In the genomic region with DNA sequence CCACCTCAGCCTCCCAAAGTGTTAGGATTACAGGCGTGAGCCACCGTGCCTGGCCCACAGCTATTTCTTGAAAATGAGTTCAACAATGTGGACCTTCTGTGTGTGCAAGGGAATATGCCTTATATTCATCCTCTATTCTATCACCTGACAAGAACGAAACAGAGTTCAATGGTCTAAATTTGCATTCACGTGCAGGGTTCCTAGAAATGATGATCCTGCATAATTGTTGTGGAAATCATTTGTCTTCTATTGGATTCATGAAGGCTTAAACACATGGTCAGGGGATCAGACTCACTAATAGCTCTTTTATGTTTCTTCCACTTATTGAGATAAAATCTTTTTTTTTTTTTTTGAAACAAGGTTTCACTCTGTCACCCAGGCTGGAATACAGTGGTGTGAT, we compare ENCODE assay signal across 28 cellular contexts.
"Had no signal": no experiment of that assay in that cellular context is flagged by ENCODE, and none has a peak within 500 bp of the region (broad histone marks: within the 10 kb centered on the region; RNA-seq: fewer than 3 reads in every experiment).

No MANE protein-coding gene starts in this region.

- H3K9me3 ChIP-seq: ovary, psoas muscle, spleen, suprapubic skin, testis, tibial artery, transverse colon, upper lobe of right lung, uterus had no signal

- H3K4me3 ChIP-seq: neural progenitor cell, ovary, psoas muscle, skin epidermis, smooth muscle cell, spleen, suprapubic skin, testis, tibial artery, transverse colon, upper lobe of right lung, uterus had no signal

- ATAC-seq: natural killer cell; psoas muscle; right cardiac atrium; sciatic nerve; stimulated activated memory B cell treated with anti-CD40 and anti-IgM and Interleukin-4, amounts not matched to agents 10 μg/mL and 1 μg/mL and 100 μg/mL, for 72 hours; stimulated activated naive CD8-positive, alpha-beta T cell treated with anti-CD3 and anti-CD28 coated beads, Interleukin-15, amount 100 ng/mL, for 72 hours; stimulated activated naive CD8-positive, alpha-beta T cell treated with anti-CD3 and anti-CD28 coated beads, Interleukin-15, Interleukin-2, amounts not matched to agents 100 U/mL and 50 U/mL, for 24 hours; upper lobe of right lung had no signal

- H3K36me3 ChIP-seq: neural progenitor cell, ovary, spleen, suprapubic skin, tibial artery, transverse colon, upper lobe of right lung, uterus had no signal

- H3K27ac ChIP-seq: neural progenitor cell, ovary, parathyroid adenoma, psoas muscle, skin epidermis, spleen, suprapubic skin, testis, tibial artery, transverse colon, upper lobe of right lung, uterus had no signal

- H3K4me1 ChIP-seq: neural progenitor cell, parathyroid adenoma, psoas muscle, spleen, suprapubic skin, testis, uterus had no signal

- H3K4me2 ChIP-seq: neural progenitor cell, smooth muscle cell had no signal

- DNase-seq: natural killer cell; occipital lobe; ovary; posterior cingulate gyrus; psoas muscle; right cardiac atrium; spleen; stimulated activated CD4-positive, alpha-beta T cell treated with anti-CD3 and anti-CD28 coated beads, Interleukin-12 subunit alpha, Interleukin-12 subunit beta, amount 100 ng/mL, for 4 hours; stimulated activated CD4-positive, alpha-beta T cell treated with anti-CD3 and anti-CD28 coated beads, Interleukin-1b, Interleukin-23, amount 100 ng/mL, for 48 hours; stimulated activated CD4-positive, alpha-beta T cell treated with anti-CD3 and anti-CD28 coated beads, Interleukin-4, amount 100 ng/mL, for 1 hour; stimulated activated CD4-positive, alpha-beta T cell treated with anti-CD3 and anti-CD28 coated beads, Interleukin-4, amount 100 ng/mL, for 4 hours; stimulated activated CD8-positive, alpha-beta memory T cell treated with anti-CD3 and anti-CD28 coated beads, Interleukin-4, amount 100 ng/mL, for 48 hours; stimulated activated naive CD4-positive, alpha-beta T cell; stimulated activated naive CD8-positive, alpha-beta T cell treated with anti-CD3 and anti-CD28 coated beads, Interleukin-15, amount 100 ng/mL, for 72 hours; stimulated activated naive CD8-positive, alpha-beta T cell treated with anti-CD3 and anti-CD28 coated beads, Interleukin-15, Interleukin-2, amounts not matched to agents 100 U/mL and 50 U/mL, for 24 hours; substantia nigra; testis; tibial artery; transverse colon; upper lobe of right lung; uterus had no signal

- H3K27me3 ChIP-seq: neural progenitor cell, ovary, spleen, suprapubic skin, testis, tibial artery, transverse colon, upper lobe of right lung, uterus had no signal

- H2AFZ ChIP-seq: neural progenitor cell, parathyroid adenoma had no signal

- H3K9ac ChIP-seq: neural progenitor cell, parathyroid adenoma had no signal
